In genomic region chr1:234911787-234912186, GRCh38 we compare ENCODE assay signal across 12 cellular contexts.
DNase-seq lines count a peak whose midpoint lies in the region; ATAC-seq and TF ChIP-seq lines count a peak whose summit lies in the region.
"Had no signal": no experiment of that assay in that cellular context is flagged by ENCODE, and none has a peak within 500 bp of the region (broad histone marks: within the 10 kb centered on the region; RNA-seq: fewer than 3 reads in every experiment).

No MANE protein-coding gene starts in this region.

- H3K9me3 ChIP-seq in BLaER1 = no peaks in the 10 kb centered on the region
- H3K9me3 ChIP-seq: BE2C had no signal

- no peaks in the 10 kb centered on the region for H3K36me3 Mint-ChIP-seq in chondrocyte (ENCODE audit: low read depth)
- H3K36me3 Mint-ChIP-seq in neural crest cell (ENCODE audit: low read depth) = no peaks in the 10 kb centered on the region
- H3K36me3 Mint-ChIP-seq: naive B cell had no signal

- no peaks in the 10 kb centered on the region for H3K27me3 ChIP-seq in BLaER1
- H3K27me3 ChIP-seq: BE2C, cardiac muscle cell had no signal

- peak overlapping the region; percentile 92 for H3K27ac ChIP-seq in BLaER1
- H3K27ac ChIP-seq: cardiac muscle cell had no signal

- no peaks in the 10 kb centered on the region for H3K36me3 ChIP-seq in BLaER1
- H3K36me3 ChIP-seq: BE2C, cardiac muscle cell had no signal

- no peak for ATAC-seq in GM19324 (IDR thresholded peaks at IDR 0.05; ENCODE audit: low FRiP score, unreplicated experiment)

- H3K4me1 ChIP-seq in BLaER1 = peaks cover 64% of the 10 kb centered on the region

- H3K9ac ChIP-seq in BLaER1 = 0 out of 2 replicates have a peak overlapping the region, but pooled peaks have one; percentile 22

- no peak overlapping the region for H3K4me3 ChIP-seq in BLaER1
- H3K4me3 ChIP-seq: cardiac muscle cell had no signal

- H3K9me3 Mint-ChIP-seq in chondrocyte (ENCODE audit: low read depth) (no peaks in the 10 kb centered on the region), neural crest cell (no peaks in the 10 kb centered on the region)
- H3K9me3 Mint-ChIP-seq: activated B cell treated with CpG ODN at 0.5 μM for 24 hours, naive B cell had no signal

- H3K27me3 Mint-ChIP-seq in chondrocyte (ENCODE audit: low read depth) (no peaks in the 10 kb centered on the region), neural crest cell (ENCODE audit: low read depth) (no peaks in the 10 kb centered on the region)
- H3K27me3 Mint-ChIP-seq: activated B cell treated with CpG ODN at 0.5 μM for 24 hours, naive B cell had no signal

- peak; percentile 12 for DNase-seq in T follicular helper cell (ENCODE audit: low read depth)
- peak; percentile 63 for DNase-seq in chondrocyte (ENCODE audit: low spot score)
- peak; percentile 13 for DNase-seq in neural crest cell (ENCODE audit: low read depth, low spot score)
- no peak for DNase-seq in globus pallidus (ENCODE audit: low spot score)
- DNase-seq in NCI-H510A (lab: John Stamatoyannopoulos, UW) = no peak
- no peak for DNase-seq in KBM-7
- DNase-seq: activated B cell treated with CpG ODN at 0.5 μM for 24 hours, BE2C, naive B cell had no signal

- H4K20me1 ChIP-seq in BLaER1 = no peaks in the 10 kb centered on the region

- peak overlapping the region; percentile 29 for H3K27ac Mint-ChIP-seq in chondrocyte (ENCODE audit: unreplicated experiment)
- peak overlapping the region; percentile 86 for H3K27ac Mint-ChIP-seq in neural crest cell (ENCODE audit: unreplicated experiment)
- H3K27ac Mint-ChIP-seq: activated B cell treated with CpG ODN at 0.5 μM for 24 hours, naive B cell had no signal

- peaks cover 37% of the 10 kb centered on the region for H3K4me1 Mint-ChIP-seq in chondrocyte (ENCODE audit: low read depth)
- peaks cover 50% of the 10 kb centered on the region for H3K4me1 Mint-ChIP-seq in neural crest cell

- in situ Hi-C loops in KBM-7 (cut with MboI; ENCODE audit: low pct_unique_long_range_greater_than_20kb, low sequenced_read_pairs) = no loop called here

- TF ChIP-seq CTCF in chondrocyte (IDR thresholded peaks at IDR 0.05) (no peak), neural crest cell (conservative IDR thresholded peaks at IDR 0.05) (no peak)

- H3K4me2 ChIP-seq in BLaER1 = peak overlapping the region; percentile 81

- H3K4me3 Mint-ChIP-seq in chondrocyte (ENCODE audit: unreplicated experiment) (no peak overlapping the region), neural crest cell (no peak overlapping the region)
- H3K4me3 Mint-ChIP-seq: activated B cell treated with CpG ODN at 0.5 μM for 24 hours, naive B cell had no signal

Comparison
In these comparisons a context has a peak if more than half of its experiments do, and no peak if none do; other contexts are left out.
1. DNase-seq: peak in T follicular helper cell (single experiment), chondrocyte (single experiment) and neural crest cell (single experiment); none in globus pallidus (single experiment), NCI-H510A (single experiment) and KBM-7 (single experiment).